ENCODE assay signal across 17 cellular contexts in the genomic region with DNA sequence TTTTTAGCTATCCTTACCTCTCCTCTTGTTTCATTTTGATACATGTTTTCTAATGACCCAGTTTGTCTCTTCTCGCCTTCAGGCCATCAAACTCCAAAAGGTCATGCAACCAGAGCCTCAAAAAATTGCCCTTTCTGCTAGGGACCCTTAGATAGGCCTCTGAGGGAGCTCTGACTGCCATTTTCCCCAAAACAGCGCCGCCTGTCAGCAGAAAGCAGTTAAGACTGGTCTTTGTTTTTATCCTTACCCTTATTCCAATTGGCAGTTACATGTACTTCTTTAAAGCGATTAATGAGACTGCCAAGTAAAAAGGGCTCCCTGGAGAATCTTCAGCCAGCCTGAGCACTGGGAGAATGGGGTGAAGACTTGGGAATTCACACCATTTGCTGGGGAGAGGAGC. TPM values are rescaled to one million over a fixed set of nuclear protein-coding genes. Genes with fewer than 3 reads are reported as not detected.
"Had no signal": no experiment of that assay in that cellular context is flagged by ENCODE, and none has a peak within 500 bp of the region (broad histone marks: within the 10 kb centered on the region; RNA-seq: fewer than 3 reads in every experiment).

No MANE protein-coding gene starts in this region.

- DNase-seq: activated CD4-positive, alpha-beta T cell treated with anti-CD3 and anti-CD28 coated beads for 4 hours; activated CD8-positive, alpha-beta memory T cell treated with anti-CD3 and anti-CD28 coated beads for 24 hours; activated naive CD4-positive, alpha-beta T cell treated with Interleukin-2 at 50 U/mL for 16 hours; colonic mucosa; effector CD4-positive, alpha-beta T cell; gastrocnemius medialis; heart right ventricle; left lung; ovary; stimulated activated CD4-positive, alpha-beta T cell treated with anti-CD3 and anti-CD28 coated beads, Interleukin-12 subunit alpha, Interleukin-12 subunit beta, amount 100 ng/mL, for 4 hours; stimulated activated naive CD4-positive, alpha-beta T cell treated with Interleukin-2 at 50 U/mL for 16 hours; upper lobe of left lung had no signal

RNA-seq across cellular contexts. Expression of a gene that starts 55.1 kb away (rescaled TPM):
- total RNA-seq: cardiac muscle cell, colonic mucosa, fibroblast of lung, gastrocnemius medialis, heart right ventricle, left lung, mesenteric fat pad, ovary, suprapubic skin, upper lobe of left lung had no signal
- polyA plus RNA-seq: cardiac muscle cell, fibroblast of lung, heart right ventricle, keratinocyte, ovary had no signal
